Comparison of ENCODE assay signal across 15 cellular contexts in genomic region chr16:84815446-84815845, GRCh38. TPM values are rescaled to one million over a fixed set of nuclear protein-coding genes. Genes with fewer than 3 reads are reported as not detected.
DNase-seq lines count a peak whose midpoint lies in the region; ATAC-seq and TF ChIP-seq lines count a peak whose summit lies in the region.
"Had no signal": no experiment of that assay in that cellular context is flagged by ENCODE, and none has a peak within 500 bp of the region (broad histone marks: within the 10 kb centered on the region; RNA-seq: fewer than 3 reads in every experiment).

No MANE protein-coding gene starts in this region.

- POLR2A ChIA-PET in IMR-90 (lab: Charles Lee; ENCODE audit: unreplicated experiment) = no interaction called here

- no peak overlapping the region for H2BK5ac ChIP-seq in IMR-90 (ENCODE audit: low read depth, low read length, poor library complexity, severe bottlenecking)

- H3K27ac Mint-ChIP-seq in CD14-positive monocyte = no peak overlapping the region
- H3K27ac Mint-ChIP-seq: CD4-positive, alpha-beta memory T cell; H9 had no signal

- H4K8ac ChIP-seq in IMR-90 (ENCODE audit: low read depth in 2 of 2, low read length in 2 of 2) = no peak overlapping the region

- no CpG with 5 or more reads among the region's 6 CpGs for WGBS in IMR-90 (ENCODE audit: extremely low coverage in 2 of 2, insufficient read length in 1 of 2), 2 experiments

- no peaks in the 10 kb centered on the region for H3K36me3 Mint-ChIP-seq in CD14-positive monocyte
- H3K36me3 Mint-ChIP-seq: CD4-positive, alpha-beta memory T cell had no signal

- H4K5ac ChIP-seq in IMR-90 (ENCODE audit: low read depth, low read length) = no peak overlapping the region

- peaks cover 0 to 16% (median 10%) of the 10 kb centered on the region in 3 donors for H3K27me3 Mint-ChIP-seq in CD14-positive monocyte (ENCODE audit: low read depth in 3 of 3)

- no peak overlapping the region for H3K4me3 Mint-ChIP-seq in CD14-positive monocyte
- H3K4me3 Mint-ChIP-seq: CD4-positive, alpha-beta memory T cell; H9 had no signal

- no peak overlapping the region for H2BK20ac ChIP-seq in IMR-90 (ENCODE audit: low read depth, low read length)

- peaks cover 0 to 6% (median 5%) of the 10 kb centered on the region in 11 experiments; a peak in 14 of 22 replicates for H4K20me1 ChIP-seq in BLaER1 treated with 17β-estradiol and CSF1 and Interleukin-3, amounts not matched to agents 10 nM and 100 nM
- peaks cover 6% of the 10 kb centered on the region for H4K20me1 ChIP-seq in IMR-90 (ENCODE audit: insufficient read depth, low read length)

- H3K4me1 ChIP-seq in BLaER1 treated with 17β-estradiol and CSF1 and Interleukin-3, amounts not matched to agents 10 nM and 100 nM = peaks cover 18 to 86% (median 66%) of the 10 kb centered on the region in 10 experiments
- H3K4me1 ChIP-seq in IMR-90 (ENCODE audit: control insufficient read depth, insufficient read depth, low read length) = peaks cover 14% of the 10 kb centered on the region
- peaks cover 12% of the 10 kb centered on the region for H3K4me1 ChIP-seq in mucosa of descending colon (ENCODE audit: low read depth)
- peaks cover 8 to 12% (median 11%) of the 10 kb centered on the region in 3 donors for H3K4me1 ChIP-seq in skeletal muscle tissue (ENCODE audit: control insufficient read depth in 3 of 3, insufficient read depth in 3 of 3, low read length in 3 of 3)

- TF ChIP-seq POLR2A in IMR-90 (IDR thresholded peaks at IDR 0.05; ENCODE audit: low read depth, low read length) = no peak

- in situ Hi-C loops in IMR-90 (cut with MboI; ENCODE audit: low sequenced_read_pairs) = no loop called here

- H2BK120ac ChIP-seq in IMR-90 (ENCODE audit: low read depth, low read length) = no peak overlapping the region

- H3K4ac ChIP-seq in IMR-90 (ENCODE audit: low read depth, low read length) = no peak overlapping the region; the same call in 1 of the 2 replicates

- H2AK9ac ChIP-seq in IMR-90 (replicated peaks; ENCODE audit: low read depth, low read length, poor library complexity) = no peak overlapping the region

- H3K23ac ChIP-seq in IMR-90 (ENCODE audit: low read depth, low read length) = no peak overlapping the region

- CTCF ChIA-PET in IMR-90 (lab: Yijun Ruan, JAX) = interaction anchor here (0.5 kb wide), 1 partner anchor 60 kb away, joined by 3 read pairs; no protein-coding TSS in a partner anchor

- H3K27me3 ChIP-seq in BLaER1 treated with 17β-estradiol and CSF1 and Interleukin-3, amounts not matched to agents 10 nM and 100 nM = peaks cover 0 to 6% (median under 1%) of the 10 kb centered on the region in 11 experiments; a peak in 10 of 22 replicates
- no peaks in the 10 kb centered on the region for H3K27me3 ChIP-seq in IMR-90 (ENCODE audit: control insufficient read depth, insufficient read depth, low read length)
- H3K27me3 ChIP-seq in skeletal muscle tissue (ENCODE audit: control insufficient read depth in 3 of 3, insufficient read depth in 3 of 3, low read length in 3 of 3) = peaks cover 8 to 30% (median 14%) of the 10 kb centered on the region in 3 donors
- H3K27me3 ChIP-seq: BE2C had no signal

- BruUV-seq in IMR-90 (replicated peaks; lab: Mats Ljungman, UMichigan) = no TSS peak

- no peak overlapping the region for H3K4me3 ChIP-seq in BLaER1 treated with 17β-estradiol and CSF1 and Interleukin-3, amounts not matched to agents 10 nM and 100 nM
- no peak overlapping the region for H3K4me3 ChIP-seq in IMR-90 (ENCODE audit: insufficient read depth, low read depth, low read length)
- H3K4me3 ChIP-seq in mucosa of descending colon = no peak overlapping the region
- H3K4me3 ChIP-seq in skeletal muscle tissue (ENCODE audit: low read length in 3 of 3) = no peak overlapping the region

- no peak overlapping the region; the same call in 1 of the 2 replicates for H4K91ac ChIP-seq in IMR-90 (ENCODE audit: insufficient read depth, low read depth, low read length)

- no peaks in the 10 kb centered on the region for H3K36me3 ChIP-seq in BLaER1 treated with 17β-estradiol and CSF1 and Interleukin-3, amounts not matched to agents 10 nM and 100 nM
- H3K36me3 ChIP-seq in IMR-90 (ENCODE audit: control insufficient read depth, insufficient read depth, low read length) (no peaks in the 10 kb centered on the region), mucosa of descending colon (ENCODE audit: low read depth) (no peaks in the 10 kb centered on the region), skeletal muscle tissue (ENCODE audit: control insufficient read depth in 3 of 3, insufficient read depth in 3 of 3, low read length in 3 of 3) (no peaks in the 10 kb centered on the region)
- H3K36me3 ChIP-seq: BE2C had no signal

- no peak overlapping the region for H3K14ac ChIP-seq in IMR-90 (replicated peaks; ENCODE audit: low read depth, low read length)

- TF ChIP-seq CTCF in IMR-90 (conservative IDR thresholded peaks at IDR 0.05; ENCODE audit: low read depth, low read length) (no peak), mucosa of descending colon (IDR thresholded peaks at IDR 0.05) (no peak), CD14-positive monocyte (IDR thresholded peaks at IDR 0.05) (no peak)

- ATAC-seq in IMR-90 (ENCODE audit: low read depth) = no peak
- no peak for ATAC-seq in mucosa of descending colon
- ATAC-seq: HepG2 had no signal

- peaks cover 9% of the 10 kb centered on the region for H3K9me1 ChIP-seq in IMR-90 (ENCODE audit: insufficient read depth, low read length)

- dilution Hi-C loops in IMR-90 (cut with HindIII; ENCODE audit: low sequenced_read_pairs, unreplicated experiment) = no loop called here

- H3K9me3 Mint-ChIP-seq in CD14-positive monocyte = peaks cover 0 to 7% (median 3%) of the 10 kb centered on the region in 7 donors
- H3K9me3 Mint-ChIP-seq: H9 had no signal

- H2AK5ac ChIP-seq in IMR-90 (ENCODE audit: low read depth, low read length) = peak overlapping the region; percentile 20; the same call in 1 of the 2 replicates

- no peak overlapping the region for H2AFZ ChIP-seq in IMR-90 (replicated peaks; ENCODE audit: low read length, poor library complexity)

- DNase-seq in IMR-90 = no peak
- DNase-seq in mucosa of descending colon = peak in 2 of 3 donors; percentile 13 to 37
- DNase-seq in CD14-positive monocyte (ENCODE audit: low spot score) = no peak
- DNase-seq in stimulated activated CD4-positive, alpha-beta T cell treated with anti-CD3 and anti-CD28 coated beads, Interleukin-1b, Interleukin-23, amount 100 ng/mL, for 48 hours = no peak
- DNase-seq: ACHN; BE2C; CD4-positive, alpha-beta memory T cell; DMS153; DMS79; GDM1; H9 had no signal

- intact Hi-C loops in IMR-90 (cut with micrococcal nuclease) (no loop called here), mucosa of descending colon (cut with DNase I, micrococcal nuclease) (no loop called here), CD14-positive monocyte (cut with micrococcal nuclease) (no loop called here)

- TF ChIP-seq RAD21 in IMR-90 (IDR thresholded peaks at IDR 0.05; ENCODE audit: low read length) = no peak

- H3K18ac ChIP-seq in IMR-90 (ENCODE audit: low read depth, low read length) = no peak overlapping the region

- peaks cover 0 to 6% of the 10 kb centered on the region in 2 experiments; a peak in 3 of 4 replicates for H3K79me1 ChIP-seq in IMR-90 (ENCODE audit: low read depth in 1 of 2, low read length in 2 of 2)

- peaks cover 60% of the 10 kb centered on the region for H3K4me1 Mint-ChIP-seq in CD14-positive monocyte

- H3K9me3 ChIP-seq in BLaER1 treated with 17β-estradiol and CSF1 and Interleukin-3, amounts not matched to agents 10 nM and 100 nM (replicated peaks in 1 of 11) = peaks cover 0 to 7% (median 0%) of the 10 kb centered on the region in 11 experiments; a peak in 5 of 22 replicates
- H3K9me3 ChIP-seq in IMR-90 (ENCODE audit: control insufficient read depth, insufficient read depth, low read length) (0 out of 2 replicates have a peak, but pooled peaks cover 4% of the 10 kb centered on the region), mucosa of descending colon (no peaks in the 10 kb centered on the region), skeletal muscle tissue (ENCODE audit: control insufficient read depth in 3 of 3, low read length in 3 of 3) (no peaks in the 10 kb centered on the region)
- H3K9me3 ChIP-seq: BE2C had no signal

- H3K56ac ChIP-seq in IMR-90 (ENCODE audit: extremely low read depth, insufficient read depth, low read length) = no peak overlapping the region

- H3K9ac ChIP-seq in BLaER1 treated with 17β-estradiol and CSF1 and Interleukin-3, amounts not matched to agents 10 nM and 100 nM = no peak overlapping the region
- no peak overlapping the region for H3K9ac ChIP-seq in IMR-90 (ENCODE audit: low read depth, low read length)
- H3K9ac ChIP-seq in skeletal muscle tissue (ENCODE audit: low read depth in 1 of 3, low read length in 3 of 3) = no peak overlapping the region

- H2BK15ac ChIP-seq in IMR-90 (ENCODE audit: low read depth, low read length) = no peak overlapping the region; the same call in 2 of the 3 replicates

- no peak overlapping the region for H3K27ac ChIP-seq in BLaER1 treated with 17β-estradiol and CSF1 and Interleukin-3, amounts not matched to agents 10 nM and 100 nM
- no peak overlapping the region for H3K27ac ChIP-seq in IMR-90 (ENCODE audit: insufficient read depth, low read length)
- H3K27ac ChIP-seq in skeletal muscle tissue (ENCODE audit: low read depth, low read length) = peak overlapping the region; percentile 51
- H3K27ac ChIP-seq: C4-2B had no signal

- peak overlapping the region in 8 of 11 experiments; percentile 2 to 95 (median 38); a peak in 10 of 22 replicates for H3K4me2 ChIP-seq in BLaER1 treated with 17β-estradiol and CSF1 and Interleukin-3, amounts not matched to agents 10 nM and 100 nM
- no peak overlapping the region for H3K4me2 ChIP-seq in IMR-90 (ENCODE audit: low read depth, low read length)

TF ChIP-seq in IMR-90, 13 proteins besides CTCF, POLR2A, EP300 and RAD21 (continues in another document):
- TF ChIP-seq MAZ (IDR thresholded peaks at IDR 0.05; ENCODE audit: borderline replicate concordance, low read depth, low read length) (no peak), MAFK (IDR thresholded peaks at IDR 0.05; ENCODE audit: low read depth, low read length) (no peak), RCOR1 (IDR thresholded peaks at IDR 0.05; ENCODE audit: insufficient replicate concordance, low read length) (no peak), NFE2L2 (IDR thresholded peaks at IDR 0.05; ENCODE audit: low read depth, low read length) (no peak), CHD1 (IDR thresholded peaks at IDR 0.05; ENCODE audit: low read depth, low read length) (no peak), CEBPB (IDR thresholded peaks at IDR 0.05; ENCODE audit: low read depth, low read length) (no peak), MXI1 (IDR thresholded peaks at IDR 0.05; ENCODE audit: borderline replicate concordance, low read depth, low read length) (no peak), BHLHE40 (IDR thresholded peaks at IDR 0.05; ENCODE audit: low read depth, low read length) (no peak), SMC3 (IDR thresholded peaks at IDR 0.05; ENCODE audit: low read depth, low read length) (no peak)

RNA-seq across cellular contexts. Expression of gene CRISPLD2, which starts 4.3 kb away (rescaled TPM):
- total RNA-seq in IMR-90 (2012; rRNA removed) = 35.0 and 37.5 TPM in 2 replicates
- 21.3 and 23.1 TPM in 2 replicates for polyA plus RNA-seq in IMR-90 (2012; rRNA removed)
- 17.6 and 30.1 TPM in 2 replicates for polyA plus RNA-seq in IMR-90 (2012; cell fraction: cytosol; rRNA removed)
- 26.7 and 30.7 TPM in 2 replicates for polyA plus RNA-seq in IMR-90 (2012; cell fraction: nucleus; rRNA removed; ENCODE audit: low replicate concordance)
- 100 to 1,000 TPM in 1 of 3 donors, 10 to 100 TPM in 2; 10.5 to 114 (median 38.7) TPM for total RNA-seq in mucosa of descending colon
- 7.3 TPM for total RNA-seq in skeletal muscle tissue
- polyA plus RNA-seq in CD14-positive monocyte = 10 to 100 TPM; 69.0 to 90.4 TPM

Comparison
In these comparisons a context has a peak if more than half of its experiments do, and no peak if none do; other contexts are left out.
1. DNase-seq: peak in mucosa of descending colon (2 of 3); none in IMR-90 (single experiment), CD14-positive monocyte (single experiment) and stimulated activated CD4-positive, alpha-beta T cell treated with anti-CD3 and anti-CD28 coated beads, Interleukin-1b, Interleukin-23, amount 100 ng/mL, for 48 hours (single experiment).